In the genomic region with DNA sequence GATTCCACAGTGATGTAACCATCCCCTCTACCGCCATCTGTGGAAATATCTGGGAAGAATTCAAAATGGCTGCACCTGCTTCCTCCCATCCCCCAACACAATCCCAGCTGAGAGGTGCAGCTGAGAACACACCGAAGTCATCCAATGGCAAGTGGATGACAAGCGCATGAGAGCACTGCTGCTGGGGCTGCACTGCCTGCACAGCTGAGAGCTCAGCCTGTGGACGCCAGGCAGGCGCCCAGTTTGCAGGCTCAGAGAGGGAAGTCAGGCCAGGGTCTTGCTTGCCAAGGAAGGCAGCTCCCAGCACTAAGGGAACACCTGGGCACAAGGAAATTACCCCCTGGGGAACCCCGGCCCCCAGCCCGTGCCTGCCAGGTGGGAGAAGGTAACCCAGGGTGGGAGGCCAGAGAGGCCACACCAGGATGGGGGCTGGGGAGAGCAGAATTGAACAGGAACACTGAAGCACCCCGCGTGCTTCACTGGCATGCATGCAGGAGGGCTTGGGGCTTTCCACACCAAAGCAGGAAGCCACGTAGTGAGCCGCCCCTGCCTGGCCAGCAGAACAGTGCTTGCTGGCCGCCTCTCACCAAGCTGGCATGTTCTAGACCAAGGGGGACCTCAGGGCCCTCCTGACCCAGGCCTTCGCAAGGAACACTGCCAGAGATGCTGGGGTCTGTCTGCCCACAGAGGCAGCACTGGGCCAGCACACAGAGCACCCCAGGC, we compare ENCODE assay signal across 8 cellular contexts. TPM values are rescaled to one million over a fixed set of nuclear protein-coding genes. Genes with fewer than 3 reads are reported as not detected.
DNase-seq lines count a peak whose midpoint lies in the region; ATAC-seq and TF ChIP-seq lines count a peak whose summit lies in the region.

No MANE protein-coding gene starts in this region.

- H3K27ac ChIP-seq in vagina, result peak overlapping the region; percentile 1
- H3K27ac ChIP-seq in esophagus muscularis mucosa (replicated peaks in 1 of 4), result no peak overlapping the region

- H3K27me3 ChIP-seq in vagina (no peaks in the 10 kb centered on the region), esophagus muscularis mucosa (no peaks in the 10 kb centered on the region)

- DNase-seq in left cardiac atrium (peak; percentile 18), Right ventricle myocardium inferior (ENCODE audit: missing footprints) (no peak), iPS-NIHi11 (ENCODE audit: low spot score) (peak; percentile 67), vagina (ENCODE audit: extremely low spot score in 2 of 2) (no peak), esophagus muscularis mucosa (ENCODE audit: extremely low spot score) (no peak), RKO (ENCODE audit: low spot score) (no peak), D341Med (ENCODE audit: low spot score) (no peak)
- DNase-seq in activated CD4-positive, alpha-beta T cell treated with anti-CD3 and anti-CD28 coated beads, Interleukin-2, amount 10 ng/mL, durations not matched to agents 24 days and 14 days, result peak; percentile 84

- H3K4me3 ChIP-seq in vagina (no peak overlapping the region), esophagus muscularis mucosa (no peak overlapping the region)

- no peaks in the 10 kb centered on the region for H3K9me3 ChIP-seq in vagina
- no peaks in the 10 kb centered on the region for H3K9me3 ChIP-seq in esophagus muscularis mucosa

- H3K36me3 Mint-ChIP-seq in activated CD4-positive, alpha-beta T cell treated with anti-CD3 and anti-CD28 coated beads, Interleukin-2, amount 10 ng/mL, durations not matched to agents 24 days and 14 days (ENCODE audit: low read depth), result peaks cover 55% of the 10 kb centered on the region

- TF ChIP-seq POLR2A in vagina (IDR thresholded peaks at IDR 0.05) (no peak), esophagus muscularis mucosa (IDR thresholded peaks at IDR 0.05; ENCODE audit: low read depth) (no peak)

- peaks cover 63% of the 10 kb centered on the region for H3K4me1 ChIP-seq in vagina
- peaks cover 77 to 84% (median 80%) of the 10 kb centered on the region in 4 donors for H3K4me1 ChIP-seq in esophagus muscularis mucosa

- no peak for TF ChIP-seq CTCF in vagina (IDR thresholded peaks at IDR 0.05)
- TF ChIP-seq CTCF in esophagus muscularis mucosa (IDR thresholded peaks at IDR 0.05), result no peak

- TF ChIP-seq EP300 in esophagus muscularis mucosa (IDR thresholded peaks at IDR 0.05), result no peak

- WGBS in esophagus muscularis mucosa, result 76% methylated on average over 9 of the region's 13 CpGs

- H3K9me3 Mint-ChIP-seq in activated CD4-positive, alpha-beta T cell treated with anti-CD3 and anti-CD28 coated beads, Interleukin-2, amount 10 ng/mL, durations not matched to agents 24 days and 14 days, result no peaks in the 10 kb centered on the region

- peaks cover 89% of the 10 kb centered on the region for H3K4me1 Mint-ChIP-seq in activated CD4-positive, alpha-beta T cell treated with anti-CD3 and anti-CD28 coated beads, Interleukin-2, amount 10 ng/mL, durations not matched to agents 24 days and 14 days

- no peak for ATAC-seq in left cardiac atrium
- ATAC-seq in Right ventricle myocardium inferior, result no peak

- H3K36me3 ChIP-seq in vagina (peaks cover 0 to 3% of the 10 kb centered on the region in 2 donors), esophagus muscularis mucosa (peaks cover 0 to 25% (median 15%) of the 10 kb centered on the region in 4 donors)

- intact Hi-C loops in left cardiac atrium (cut with DNase I) (no loop called here), Right ventricle myocardium inferior (cut with DNase I) (no loop called here), vagina (cut with DNase I) (no loop called here), esophagus muscularis mucosa (cut with DNase I) (no loop called here)
- intact Hi-C loops in activated CD4-positive, alpha-beta T cell treated with anti-CD3 and anti-CD28 coated beads, Interleukin-2, amount 10 ng/mL, durations not matched to agents 24 days and 14 days (cut with micrococcal nuclease), result no loop called here

- H3K27ac Mint-ChIP-seq in activated CD4-positive, alpha-beta T cell treated with anti-CD3 and anti-CD28 coated beads, Interleukin-2, amount 10 ng/mL, durations not matched to agents 24 days and 14 days, result peak overlapping the region; percentile 94

- H3K4me3 Mint-ChIP-seq in activated CD4-positive, alpha-beta T cell treated with anti-CD3 and anti-CD28 coated beads, Interleukin-2, amount 10 ng/mL, durations not matched to agents 24 days and 14 days, result peak overlapping the region; percentile 60

- no peaks in the 10 kb centered on the region for H3K27me3 Mint-ChIP-seq in activated CD4-positive, alpha-beta T cell treated with anti-CD3 and anti-CD28 coated beads, Interleukin-2, amount 10 ng/mL, durations not matched to agents 24 days and 14 days

RNA-seq across cellular contexts. Expression of a gene that starts 46.2 kb away (rescaled TPM):
- total RNA-seq in left cardiac atrium, result 10 to 100 TPM; 23.3 to 31.4 TPM
- total RNA-seq in Right ventricle myocardium inferior, result 41.2 TPM
- 20.9 and 21.8 TPM in 2 replicates for total RNA-seq in activated CD4-positive, alpha-beta T cell treated with anti-CD3 and anti-CD28 coated beads, Interleukin-2, amount 10 ng/mL, durations not matched to agents 24 days and 14 days
- total RNA-seq in vagina, result 35.1 TPM
- 10 to 100 TPM; 25.2 to 43.3 (median 34.7) TPM for total RNA-seq in esophagus muscularis mucosa

Comparison
In these comparisons a context has a peak if more than half of its experiments do, and no peak if none do; other contexts are left out.
1. DNase-seq: peak in left cardiac atrium (single experiment), activated CD4-positive, alpha-beta T cell treated with anti-CD3 and anti-CD28 coated beads, Interleukin-2, amount 10 ng/mL, durations not matched to agents 24 days and 14 days (single experiment) and iPS-NIHi11 (single experiment); none in Right ventricle myocardium inferior (single experiment), vagina (0 of 2), esophagus muscularis mucosa (single experiment), RKO (single experiment) and D341Med (single experiment).